ENCODE assay signal across 19 cellular contexts in the genomic region with DNA sequence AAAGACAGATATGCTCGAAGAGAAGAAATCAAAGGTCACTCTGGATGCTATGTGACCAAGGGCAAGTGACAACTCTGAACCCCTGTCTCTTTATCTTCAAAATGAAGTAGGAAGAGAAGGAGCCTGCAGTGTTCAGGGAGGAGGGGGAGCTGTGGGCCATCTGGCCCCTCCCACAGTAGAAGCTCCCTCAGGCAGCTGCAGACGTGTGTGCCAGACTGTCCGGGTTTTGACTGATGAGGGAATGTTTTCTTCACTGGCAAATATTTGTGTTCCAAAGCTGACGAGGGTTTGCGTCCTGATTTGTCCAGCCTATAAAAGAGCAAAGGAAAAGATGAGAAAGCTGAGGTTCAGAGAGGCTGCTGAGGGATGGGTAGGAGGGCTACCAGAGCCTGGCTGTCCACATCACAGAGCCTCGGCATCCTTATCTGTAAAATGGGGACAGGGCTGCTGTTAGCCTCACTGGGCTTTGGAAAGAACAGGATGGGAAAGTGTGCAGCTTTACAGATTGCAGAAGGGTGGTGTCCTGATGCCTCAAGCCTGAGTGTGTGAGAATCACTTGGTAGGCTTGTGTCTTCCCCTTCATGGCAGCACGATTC. TPM values are rescaled to one million over a fixed set of nuclear protein-coding genes. Genes with fewer than 3 reads are reported as not detected.
DNase-seq lines count a peak whose midpoint lies in the region; ATAC-seq, FAIRE-seq and TF ChIP-seq lines count a peak whose summit lies in the region.
"Had no signal": no experiment of that assay in that cellular context is flagged by ENCODE, and none has a peak within 500 bp of the region (broad histone marks: within the 10 kb centered on the region; RNA-seq: fewer than 3 reads in every experiment).

No MANE protein-coding gene starts in this region.

- H3K23me2 ChIP-seq in H1 (ENCODE audit: low read depth, low read length): no peaks in the 10 kb centered on the region; the same call in 1 of the 2 replicates

- no peak overlapping the region for H4K8ac ChIP-seq in H1 (ENCODE audit: extremely low read depth, insufficient read depth, low read length)

- H3K4me3 ChIP-seq in H1 (ENCODE audit: extremely low read depth in 1 of 4, insufficient read depth in 2 of 4, low read depth in 3 of 4, low read length in 4 of 4): no peak overlapping the region
- H3K4me3 ChIP-seq in ascending aorta: no peak overlapping the region
- H3K4me3 ChIP-seq in smooth muscle cell: no peak overlapping the region
- H3K4me3 ChIP-seq: gastroesophageal sphincter, tibial artery had no signal

- H3K18ac ChIP-seq in H1 (ENCODE audit: extremely low read depth, low read length): no peak overlapping the region

- H3K9ac ChIP-seq in H1 (replicated peaks in 1 of 4; ENCODE audit: extremely low read depth in 1 of 4, low read depth in 3 of 4, low read length in 3 of 4) (no peak overlapping the region), smooth muscle cell (ENCODE audit: low read depth) (no peak overlapping the region)

- no peak overlapping the region for H2BK15ac ChIP-seq in H1 (ENCODE audit: low read length)

- peak overlapping the region; percentile 34; the same call in 1 of the 2 replicates for H2BK20ac ChIP-seq in H1 (ENCODE audit: low read length)

- no peaks in the 10 kb centered on the region for H3F3A ChIP-seq in smooth muscle cell (ENCODE audit: low read depth)

- peak overlapping the region; percentile 2 for H4K91ac ChIP-seq in H1 (replicated peaks; ENCODE audit: insufficient read length, low read length)

- no peak for TF ChIP-seq CTCF in H1 (IDR thresholded peaks at IDR 0.05; ENCODE audit: control extremely low read depth in 1 of 3, insufficient read depth in 1 of 3, low read depth in 1 of 3, low read length in 3 of 3)
- no peak for TF ChIP-seq CTCF in ascending aorta (IDR thresholded peaks at IDR 0.05)
- TF ChIP-seq CTCF in smooth muscle cell (IDR thresholded peaks at IDR 0.05; ENCODE audit: borderline replicate concordance, insufficient read depth, poor library complexity, severe bottlenecking): no peak

- no peak overlapping the region for H3K4me2 ChIP-seq in H1 (ENCODE audit: insufficient read depth in 1 of 2, low read depth in 2 of 2, low read length in 2 of 2)
- H3K4me2 ChIP-seq in smooth muscle cell: no peak overlapping the region

- no peak overlapping the region for H2BK120ac ChIP-seq in H1 (replicated peaks; ENCODE audit: low read depth, low read length)

- no peak overlapping the region for H2AK5ac ChIP-seq in H1 (ENCODE audit: low read depth, low read length)

- H2AFZ ChIP-seq in H1 (ENCODE audit: low read length): no peak overlapping the region
- H2AFZ ChIP-seq in smooth muscle cell (ENCODE audit: low read depth): no peak overlapping the region

- H4K5ac ChIP-seq in H1 (ENCODE audit: insufficient read length, low read depth, low read length): no peak overlapping the region

- no peak for ATAC-seq in HG03439 (IDR thresholded peaks at IDR 0.05; ENCODE audit: unreplicated experiment)
- ATAC-seq: gastroesophageal sphincter; stimulated activated naive B cell treated with anti-CD40 and anti-IgM and Interleukin-4, amounts not matched to agents 10 μg/mL and 1 μg/mL and 100 μg/mL, for 72 hours had no signal

- DNase-seq in COLO668 (lab: John Stamatoyannopoulos, UW; ENCODE audit: unreplicated experiment): peak; percentile 64
- peak; percentile 18 for DNase-seq in EL
- peak; percentile 16 for DNase-seq in NCI-H82 treated with DMSO at 0.1 percent for 48 hours (lab: John Stamatoyannopoulos, UW; ENCODE audit: unreplicated experiment)
- no peak for DNase-seq in H1 (ENCODE audit: low read depth in 1 of 2, low spot score in 2 of 2)
- no peak for DNase-seq in ascending aorta (ENCODE audit: low spot score in 2 of 2)
- no peak for DNase-seq in smooth muscle cell (lab: John Stamatoyannopoulos, UW; ENCODE audit: unreplicated experiment)
- DNase-seq in hypothalamus (lab: John Stamatoyannopoulos, UW): no peak
- DNase-seq: activated CD4-positive, alpha-beta T cell treated with anti-CD3 and anti-CD28 coated beads for 48 hours; activated naive CD4-positive, alpha-beta T cell treated with anti-CD3 and anti-CD28 coated beads for 36 hours; DND-41; MV-4-11; naive B cell; NK-92 treated with Interleukin-12 subunit alpha and Interleukin-12 subunit beta, amount 100 ng/mL, for 24 hours; stimulated activated naive B cell treated with anti-CD40 and anti-IgM and Interleukin-4, amounts not matched to agents 10 μg/mL and 1 μg/mL and 100 μg/mL, for 72 hours; T1000; tibial artery had no signal

- WGBS in H1 (ENCODE audit: extremely low coverage in 1 of 2, insufficient coverage in 1 of 2, insufficient read length in 1 of 2, insufficient replicate concordance in 2 of 2, low coverage in 1 of 2, low lambda C conversion rate in 2 of 2, missing lambda C conversion rate in 1 of 2), 2 experiments: 94% methylated on average over 7 of the region's 7 CpGs; no CpG with 5 or more reads in 1 of the 2 experiments
- 66% methylated on average over 7 of the region's 7 CpGs for WGBS in smooth muscle cell (ENCODE audit: low lambda C conversion rate)

- H3K79me1 ChIP-seq in H1 (ENCODE audit: low read depth, low read length): peaks cover 2% of the 10 kb centered on the region; the same call in 1 of the 2 replicates

- H3K14ac ChIP-seq in H1 (ENCODE audit: insufficient read length): no peak overlapping the region

- no peaks in the 10 kb centered on the region for H3K9me3 ChIP-seq in H1 (ENCODE audit: insufficient read depth in 2 of 2, low read depth in 1 of 2, low read length in 1 of 2)
- no peaks in the 10 kb centered on the region for H3K9me3 ChIP-seq in ascending aorta
- no peaks in the 10 kb centered on the region for H3K9me3 ChIP-seq in smooth muscle cell (replicated peaks; ENCODE audit: low read depth)
- H3K9me3 ChIP-seq: gastroesophageal sphincter, tibial artery had no signal

- CTCF ChIA-PET in H1 (lab: Charles Lee; ENCODE audit: partially characterized antibody): interaction anchor here (0.8 to 37.0 kb wide), 9 partner anchors 10 to 271 kb away, joined by 3 to 620 read pairs (median 7); no protein-coding TSS in a partner anchor

- no peak for TF ChIP-seq POLR2A in H1 (IDR thresholded peaks at IDR 0.05; ENCODE audit: control extremely low read depth in 1 of 2, low read depth in 2 of 2, low read length in 2 of 2)

- H3K23ac ChIP-seq in H1 (ENCODE audit: insufficient read length): no peak overlapping the region

- TF ChIP-seq RAD21 in H1 (IDR thresholded peaks at IDR 0.05 in 1 of 2, conservative IDR thresholded peaks at IDR 0.05 in 1 of 2; ENCODE audit: low read depth in 2 of 2, low read length in 2 of 2): no peak

- H3K4me1 ChIP-seq in H1 (replicated peaks in 1 of 4; ENCODE audit: control insufficient read depth in 3 of 4, insufficient read depth in 4 of 4, low read length in 3 of 4) (peaks cover 0 to 5% (median 0%) of the 10 kb centered on the region in 4 experiments; a peak in 1 of 7 replicates), ascending aorta (peaks cover 0 to 6% of the 10 kb centered on the region in 2 donors), smooth muscle cell (ENCODE audit: low read depth) (peaks cover 7% of the 10 kb centered on the region)

- H4K20me1 ChIP-seq in H1 (replicated peaks in 1 of 2; ENCODE audit: control insufficient read depth in 1 of 2, insufficient read depth in 2 of 2, low read length in 2 of 2) (peaks cover 0 to 4% of the 10 kb centered on the region in 2 experiments), smooth muscle cell (ENCODE audit: low read depth) (no peaks in the 10 kb centered on the region)

- no peak overlapping the region for H3K27ac ChIP-seq in H1 (ENCODE audit: low read depth, low read length)
- no peak overlapping the region for H3K27ac ChIP-seq in ascending aorta
- no peak overlapping the region for H3K27ac ChIP-seq in smooth muscle cell (ENCODE audit: low read depth)
- H3K27ac ChIP-seq: epithelial cell of prostate, gastroesophageal sphincter, tibial artery had no signal

- no peak for TF ChIP-seq EP300 in H1 (IDR thresholded peaks at IDR 0.05; ENCODE audit: borderline replicate concordance in 1 of 2, low read depth in 2 of 2, low read length in 2 of 2)

- H3K4ac ChIP-seq in H1 (replicated peaks; ENCODE audit: insufficient read length, low read depth, low read length): no peak overlapping the region

- no peak overlapping the region for H3K56ac ChIP-seq in H1 (replicated peaks; ENCODE audit: insufficient read length, low read depth, low read length)

- no peaks in the 10 kb centered on the region for H3K27me3 ChIP-seq in H1 (replicated peaks in 1 of 4; ENCODE audit: control insufficient read depth in 3 of 4, extremely low read depth in 1 of 4, insufficient read depth in 3 of 4, low read length in 3 of 4)
- peaks cover 3% of the 10 kb centered on the region for H3K27me3 ChIP-seq in ascending aorta
- no peaks in the 10 kb centered on the region for H3K27me3 ChIP-seq in smooth muscle cell (ENCODE audit: low read depth)

- H2BK12ac ChIP-seq in H1 (ENCODE audit: low read depth, low read length): no peak overlapping the region

- H3K36me3 ChIP-seq in H1 (ENCODE audit: control insufficient read depth in 2 of 4, insufficient read depth in 4 of 4, low read length in 3 of 4): peaks cover 0 to 7% (median 0%) of the 10 kb centered on the region in 4 experiments; a peak in 2 of 8 replicates
- H3K36me3 ChIP-seq in ascending aorta: no peaks in the 10 kb centered on the region
- H3K36me3 ChIP-seq in smooth muscle cell (ENCODE audit: low read depth): no peaks in the 10 kb centered on the region
- H3K36me3 ChIP-seq: gastroesophageal sphincter, tibial artery had no signal

- H3K79me2 ChIP-seq in H1 (ENCODE audit: control insufficient read depth in 1 of 2, insufficient read depth in 2 of 2, low read length in 2 of 2) (peaks cover 0 to 21% of the 10 kb centered on the region in 2 experiments; a peak in 2 of 4 replicates), smooth muscle cell (ENCODE audit: low read depth) (no peaks in the 10 kb centered on the region)

- intact Hi-C loops in ascending aorta (cut with DNase I): no loop called here

- POLR2A ChIA-PET in H1 (lab: Charles Lee; ENCODE audit: partially characterized antibody): interaction anchor here (1.1 to 9.5 kb wide), 5 partner anchors 9 to 25 kb away, joined by 3 to 77 read pairs (median 7); no protein-coding TSS in a partner anchor

- no peak overlapping the region for H2BK5ac ChIP-seq in H1 (ENCODE audit: low read depth, low read length)

- no peak for FAIRE-seq in H1 (lab: Jason Lieb, UNC)

RNA-seq across cellular contexts. Expression of a gene that starts 1.8 kb away (rescaled TPM):
- total RNA-seq in H1 (2021; fragmentation: NEBNext Ultra II Directional; extraction: Animal tissue kit (Norgen Biotek cat#: 25700)): 51.4 and 59.1 TPM in 2 replicates
- 22.5 and 29.4 TPM in 2 replicates for polyA plus RNA-seq in H1 (2011; rRNA removed)
- polyA plus RNA-seq in H1 (2011; cell fraction: cytosol; rRNA removed): 31.5 TPM
- polyA plus RNA-seq in H1 (2011; cell fraction: nucleus; rRNA removed): 18.3 TPM
- polyA plus RNA-seq in H1 (2012, experiment 1 of 2): 34.6 to 46.9 TPM (median 38.3 TPM) in 4 replicates
- 17.0 TPM for polyA plus RNA-seq in H1 (2012, experiment 2 of 2)
- polyA plus RNA-seq in H1 (2013, experiment 1 of 2): 28.2 TPM
- 28.2 TPM for polyA plus RNA-seq in H1 (2013, experiment 2 of 2)
- 24.8 and 29.1 TPM in 2 replicates for polyA minus RNA-seq in H1 (2011; rRNA and poly(A)+ RNA removed)
- polyA minus RNA-seq in H1 (2011; cell fraction: cytosol; rRNA and poly(A)+ RNA removed): 14.1 TPM
- 18.6 TPM for polyA minus RNA-seq in H1 (2011; cell fraction: nucleus; rRNA and poly(A)+ RNA removed)
- total RNA-seq in ascending aorta: not detected
- total RNA-seq in smooth muscle cell: 5.3 and 6.7 TPM in 2 replicates
- 6.8 and 10.4 TPM in 2 replicates for polyA plus RNA-seq in smooth muscle cell

Comparison
In these comparisons a context has a peak if more than half of its experiments do, and no peak if none do; other contexts are left out.
1. DNase-seq: peak in COLO668 (single experiment), EL (single experiment) and NCI-H82 treated with DMSO at 0.1 percent for 48 hours (single experiment); none in H1 (0 of 2), ascending aorta (0 of 2), smooth muscle cell (single experiment) and hypothalamus (0 of 51).